In the genomic region with DNA sequence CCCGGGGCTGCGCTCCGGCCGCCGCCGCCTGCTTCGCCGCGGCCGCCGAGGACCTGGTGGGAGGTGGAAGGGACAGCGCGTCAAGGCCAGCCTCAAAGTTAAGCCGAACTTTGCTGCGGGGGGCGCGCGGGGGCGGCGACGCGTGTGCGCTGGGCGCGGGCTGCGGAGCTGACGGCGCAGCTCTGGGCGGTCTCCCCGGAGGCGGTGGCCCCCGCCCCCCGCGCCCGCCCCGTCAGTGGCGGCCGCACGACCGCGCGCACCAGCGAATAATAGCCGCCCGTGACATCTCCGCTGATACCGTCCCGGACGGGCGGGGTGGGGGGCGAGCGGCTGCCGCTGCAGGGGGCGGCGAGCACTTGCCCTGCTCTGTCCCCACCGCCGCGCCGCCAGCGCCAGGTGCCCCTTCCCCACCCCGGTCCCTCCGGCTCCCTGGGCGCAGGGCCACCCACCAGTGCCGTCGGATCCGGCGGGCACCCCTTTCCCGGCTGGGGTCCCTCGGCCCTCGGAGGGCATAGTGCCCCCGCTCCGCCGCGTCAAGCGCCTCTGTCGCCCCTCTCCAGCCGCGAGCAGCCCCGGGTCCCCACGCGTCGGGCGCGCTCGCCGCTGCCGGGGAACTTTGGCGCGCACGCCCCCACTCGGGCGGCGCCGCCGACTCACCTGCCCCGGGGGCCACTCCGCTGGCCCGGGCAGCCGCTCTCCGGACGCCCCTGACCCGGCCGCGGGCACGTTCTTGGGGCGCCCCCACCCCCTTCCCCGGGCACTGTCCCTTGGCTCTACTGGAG, we compare ENCODE assay signal across 8 cellular contexts. TPM values are rescaled to one million over a fixed set of nuclear protein-coding genes. Genes with fewer than 3 reads are reported as not detected.
DNase-seq lines count a peak whose midpoint lies in the region; ATAC-seq and TF ChIP-seq lines count a peak whose summit lies in the region.

No MANE protein-coding gene starts in this region.

- H3K4me3 Mint-ChIP-seq in activated CD4-positive, alpha-beta T cell treated with anti-CD3 and anti-CD28 coated beads, Interleukin-2, amount 10 ng/mL, durations not matched to agents 24 days and 14 days = peak overlapping the region; percentile 91
- peak overlapping the region; percentile 97 for H3K4me3 Mint-ChIP-seq in effector memory CD8-positive, alpha-beta T cell

- no peak overlapping the region for H3K27ac Mint-ChIP-seq in activated CD4-positive, alpha-beta T cell treated with anti-CD3 and anti-CD28 coated beads, Interleukin-2, amount 10 ng/mL, durations not matched to agents 24 days and 14 days
- H3K27ac Mint-ChIP-seq in effector memory CD8-positive, alpha-beta T cell = no peak overlapping the region

- H3K36me3 Mint-ChIP-seq in activated CD4-positive, alpha-beta T cell treated with anti-CD3 and anti-CD28 coated beads, Interleukin-2, amount 10 ng/mL, durations not matched to agents 24 days and 14 days (ENCODE audit: low read depth) = peaks cover 38% of the 10 kb centered on the region
- H3K36me3 Mint-ChIP-seq in effector memory CD8-positive, alpha-beta T cell (ENCODE audit: insufficient read depth) = peaks cover 45% of the 10 kb centered on the region

- TF ChIP-seq CTCF in neutrophil (IDR thresholded peaks at IDR 0.05) = no peak

- H3K9me3 Mint-ChIP-seq in activated CD4-positive, alpha-beta T cell treated with anti-CD3 and anti-CD28 coated beads, Interleukin-2, amount 10 ng/mL, durations not matched to agents 24 days and 14 days = no peaks in the 10 kb centered on the region
- H3K9me3 Mint-ChIP-seq in effector memory CD8-positive, alpha-beta T cell = no peaks in the 10 kb centered on the region

- peaks cover 36 to 42% of the 10 kb centered on the region in 2 experiments for H3K4me1 ChIP-seq in neutrophil (ENCODE audit: control insufficient read depth in 1 of 2, insufficient read depth in 1 of 2, low read depth in 1 of 2, low read length in 1 of 2)

- DNase-seq in activated CD4-positive, alpha-beta T cell treated with anti-CD3 and anti-CD28 coated beads, Interleukin-2, amount 10 ng/mL, durations not matched to agents 24 days and 14 days = peak; percentile 84
- DNase-seq in activated CD4-positive, alpha-beta T cell treated with anti-CD3 and anti-CD28 coated beads for 1 hour = no peak
- DNase-seq in T follicular helper cell (ENCODE audit: low read depth) (peak; percentile 29), NCI-H1694 treated with DMSO at 0.1 percent for 48 hours (lab: John Stamatoyannopoulos, UW) (no peak), HK-2 (ENCODE audit: unreplicated experiment) (no peak)
- peak in 1 of 3 experiments; percentile 36 for DNase-seq in effector memory CD8-positive, alpha-beta T cell

- H3K27me3 ChIP-seq in neutrophil = peaks cover 34% of the 10 kb centered on the region

- H3K4me3 ChIP-seq in neutrophil (ENCODE audit: low read depth in 1 of 2, low read length in 1 of 2) = peak overlapping the region; percentile 79 to 92

- H3K36me3 ChIP-seq in neutrophil = no peaks in the 10 kb centered on the region

- peaks cover 11% of the 10 kb centered on the region for H3K27me3 Mint-ChIP-seq in activated CD4-positive, alpha-beta T cell treated with anti-CD3 and anti-CD28 coated beads, Interleukin-2, amount 10 ng/mL, durations not matched to agents 24 days and 14 days
- peaks cover 0 to 7% of the 10 kb centered on the region in 2 donors for H3K27me3 Mint-ChIP-seq in effector memory CD8-positive, alpha-beta T cell

- peak overlapping the region; percentile 89 for H3K27ac ChIP-seq in neutrophil

- intact Hi-C loops in activated CD4-positive, alpha-beta T cell treated with anti-CD3 and anti-CD28 coated beads, Interleukin-2, amount 10 ng/mL, durations not matched to agents 24 days and 14 days (cut with micrococcal nuclease) = loop anchor here (1.0 to 10.0 kb wide), 8 partner anchors 9 to 1390 kb away; a partner anchor contains a TSS

- peaks cover 25% of the 10 kb centered on the region for H3K4me1 Mint-ChIP-seq in activated CD4-positive, alpha-beta T cell treated with anti-CD3 and anti-CD28 coated beads, Interleukin-2, amount 10 ng/mL, durations not matched to agents 24 days and 14 days
- peaks cover 40 to 41% of the 10 kb centered on the region in 2 donors for H3K4me1 Mint-ChIP-seq in effector memory CD8-positive, alpha-beta T cell (ENCODE audit: low read depth in 2 of 2)

- no peaks in the 10 kb centered on the region for H3K9me3 ChIP-seq in neutrophil

- ATAC-seq in effector memory CD8-positive, alpha-beta T cell (replicated peaks) = peak; percentile 55
- no peak for ATAC-seq in GM21367 (IDR thresholded peaks at IDR 0.05; ENCODE audit: unreplicated experiment)

RNA-seq across cellular contexts. Expression of a gene that starts 0.8 kb away (rescaled TPM):
- 51.6 and 55.1 TPM in 2 replicates for total RNA-seq in activated CD4-positive, alpha-beta T cell treated with anti-CD3 and anti-CD28 coated beads, Interleukin-2, amount 10 ng/mL, durations not matched to agents 24 days and 14 days

RNA-seq across cellular contexts. Expression of a gene that starts 12.4 kb away (rescaled TPM):
- not detected in 2 replicates for total RNA-seq in activated CD4-positive, alpha-beta T cell treated with anti-CD3 and anti-CD28 coated beads, Interleukin-2, amount 10 ng/mL, durations not matched to agents 24 days and 14 days

Comparison
In these comparisons a context has a peak if more than half of its experiments do, and no peak if none do; other contexts are left out.
1. DNase-seq: peak in activated CD4-positive, alpha-beta T cell treated with anti-CD3 and anti-CD28 coated beads, Interleukin-2, amount 10 ng/mL, durations not matched to agents 24 days and 14 days (single experiment) and T follicular helper cell (single experiment); none in activated CD4-positive, alpha-beta T cell treated with anti-CD3 and anti-CD28 coated beads for 1 hour (single experiment), NCI-H1694 treated with DMSO at 0.1 percent for 48 hours (single experiment) and HK-2 (single experiment).